8 cellular contexts compared by ENCODE assay signal in the genomic region with DNA sequence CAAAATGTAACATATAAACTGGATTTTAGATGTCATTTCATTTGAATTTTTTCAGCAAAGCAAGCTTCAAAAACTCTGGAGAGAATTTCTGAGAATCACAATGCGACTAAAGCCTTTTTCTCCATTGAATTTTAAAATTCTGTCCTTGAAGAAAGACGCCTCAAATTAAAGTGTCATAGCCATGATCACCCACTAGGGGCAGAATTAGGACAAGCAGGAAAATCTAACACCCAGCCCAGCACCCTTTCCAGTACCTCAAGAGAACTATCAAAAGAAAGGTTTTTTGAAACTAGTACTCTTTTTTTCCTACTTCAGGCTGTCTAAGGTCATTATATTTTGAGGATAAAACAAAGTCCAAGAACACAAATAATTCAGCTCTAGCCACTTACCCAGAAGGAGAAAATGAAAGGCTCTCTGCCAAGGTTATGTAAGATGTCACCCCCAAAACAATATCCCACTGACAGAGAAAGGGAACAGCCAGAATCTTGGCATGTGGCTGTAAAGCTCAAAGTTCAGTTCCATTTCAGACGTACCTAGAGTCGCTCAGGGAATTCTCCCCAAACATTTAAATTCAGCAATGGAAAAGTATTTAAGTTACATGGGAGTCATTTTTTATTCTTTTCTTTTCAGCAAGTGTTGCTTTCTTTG.
DNase-seq lines count a peak whose midpoint lies in the region; ATAC-seq and TF ChIP-seq lines count a peak whose summit lies in the region.

No MANE protein-coding gene starts in this region.

- 53 to 63% (median 57%) methylated on average over 4 of the region's 4 CpGs for WGBS in psoas muscle, 3 donors

- H3K27me3 ChIP-seq in psoas muscle (ENCODE audit: insufficient read depth in 3 of 3, low read length in 2 of 3) (no peaks in the 10 kb centered on the region), vagina (no peaks in the 10 kb centered on the region)

- ATAC-seq in HG03103 (IDR thresholded peaks at IDR 0.05; ENCODE audit: low read depth, unreplicated experiment) = peak; percentile 77
- no peak for ATAC-seq in psoas muscle
- no peak for ATAC-seq in GM19397 (IDR thresholded peaks at IDR 0.05; ENCODE audit: unreplicated experiment)

- DNase-seq in ACHN (peak; percentile 61), EH (ENCODE audit: low read depth) (peak; percentile 41), SHP77 treated with DMSO at 0.1 percent for 48 hours (lab: John Stamatoyannopoulos, UW) (peak; percentile 28), fibroblast of gingiva (ENCODE audit: low read depth) (peak; percentile 18), psoas muscle (no peak), vagina (ENCODE audit: extremely low spot score in 2 of 2) (no peak)

- peak; percentile 43 for TF ChIP-seq CTCF in psoas muscle (IDR thresholded peaks at IDR 0.05)
- TF ChIP-seq CTCF in vagina (IDR thresholded peaks at IDR 0.05) = peak in 1 of 3 experiments; percentile 32

- H3K27ac ChIP-seq in psoas muscle (no peak overlapping the region), vagina (no peak overlapping the region)

- no peaks in the 10 kb centered on the region for H3K9me3 ChIP-seq in psoas muscle
- no peaks in the 10 kb centered on the region for H3K9me3 ChIP-seq in vagina

- H3K4me3 ChIP-seq in psoas muscle (no peak overlapping the region), vagina (no peak overlapping the region)

- H3K36me3 ChIP-seq in psoas muscle (ENCODE audit: insufficient read depth in 1 of 2, low read depth in 1 of 2) (no peaks in the 10 kb centered on the region), vagina (no peaks in the 10 kb centered on the region)

- TF ChIP-seq POLR2A in vagina (IDR thresholded peaks at IDR 0.05) = no peak

- H3K4me1 ChIP-seq in psoas muscle (no peaks in the 10 kb centered on the region), vagina (peaks cover 4% of the 10 kb centered on the region)

- intact Hi-C loops in psoas muscle (cut with DNase I) = no loop called here
- intact Hi-C loops in vagina (cut with DNase I) = no loop called here

- in situ Hi-C loops in ACHN (cut with HindIII; ENCODE audit: low pct_ligation_motif_present, low pct_unique_long_range_greater_than_20kb, low sequenced_read_pairs) = loop anchor here (25.0 kb wide), 1 partner anchor 329 kb away; no protein-coding TSS in a partner anchor

Comparison
In these comparisons a context has a peak if more than half of its experiments do, and no peak if none do; other contexts are left out.
1. DNase-seq: peak in ACHN (single experiment), EH (single experiment), SHP77 treated with DMSO at 0.1 percent for 48 hours (single experiment) and fibroblast of gingiva (single experiment); none in psoas muscle (0 of 2) and vagina (0 of 2).